10 cellular contexts compared by ENCODE assay signal in the genomic region with DNA sequence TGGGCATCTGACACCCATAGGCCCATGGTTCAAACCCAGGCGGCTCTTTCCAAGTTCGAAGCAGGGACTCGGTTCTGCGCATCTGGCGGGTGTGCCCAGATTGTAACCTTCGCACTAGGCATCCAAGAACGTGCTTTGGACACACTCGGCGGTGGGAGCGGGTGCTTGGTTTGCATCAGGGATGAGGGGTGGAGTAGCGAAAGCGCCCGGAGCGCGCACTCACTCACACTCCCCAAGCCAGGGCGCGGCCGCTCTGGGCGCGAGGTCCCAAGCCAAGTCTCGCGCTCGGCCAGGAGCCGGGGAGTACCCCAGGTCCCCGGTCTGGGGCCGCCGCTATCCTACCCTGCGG. TPM values are rescaled to one million over a fixed set of nuclear protein-coding genes. Genes with fewer than 3 reads are reported as not detected.
DNase-seq lines count a peak whose midpoint lies in the region; ATAC-seq and TF ChIP-seq lines count a peak whose summit lies in the region.
"Had no signal": no experiment of that assay in that cellular context is flagged by ENCODE, and none has a peak within 500 bp of the region (broad histone marks: within the 10 kb centered on the region; RNA-seq: fewer than 3 reads in every experiment).

No MANE protein-coding gene starts in this region.

- ATAC-seq in heart right ventricle (no peak), Right ventricle myocardium superior (ENCODE audit: poor library complexity) (no peak), HG03045 (IDR thresholded peaks at IDR 0.05; ENCODE audit: unreplicated experiment) (no peak)

- peak overlapping the region; percentile 61 for H3K4me2 ChIP-seq in osteoblast (ENCODE audit: insufficient read depth, low read length)

- H2AFZ ChIP-seq in osteoblast (ENCODE audit: low read length), result no peak overlapping the region

- H3K4me1 ChIP-seq in heart right ventricle (peaks cover 4 to 13% (median 9%) of the 10 kb centered on the region in 9 donors), osteoblast (ENCODE audit: insufficient read depth, low read length) (peaks cover 4% of the 10 kb centered on the region), vagina (peaks cover 13% of the 10 kb centered on the region)

- DNase-seq in heart right ventricle, result no peak
- DNase-seq in Right ventricle myocardium superior, result no peak
- DNase-seq in foreskin fibroblast, result no peak
- peak; percentile 53 for DNase-seq in osteoblast (ENCODE audit: insufficient read length, low spot score, missing footprints)
- no peak for DNase-seq in vagina (ENCODE audit: extremely low spot score in 2 of 2)
- DNase-seq in ACHN, result no peak
- no peak for DNase-seq in GM19238 (ENCODE audit: insufficient read length, low spot score)

- no peak for TF ChIP-seq POLR2A in vagina (IDR thresholded peaks at IDR 0.05)

- no peaks in the 10 kb centered on the region for H3K36me3 ChIP-seq in heart right ventricle
- H3K36me3 ChIP-seq in osteoblast (ENCODE audit: insufficient read depth, low read length), result no peaks in the 10 kb centered on the region
- H3K36me3 ChIP-seq in vagina, result no peaks in the 10 kb centered on the region

- intact Hi-C loops in heart right ventricle (cut with DNase I) (no loop called here), Right ventricle myocardium superior (cut with DNase I) (no loop called here), vagina (cut with DNase I) (no loop called here)

- in situ Hi-C loops in ACHN (cut with HindIII; ENCODE audit: low pct_ligation_motif_present, low pct_unique_long_range_greater_than_20kb, low sequenced_read_pairs), result no loop called here

- H3K79me2 ChIP-seq in osteoblast (ENCODE audit: insufficient read depth, low read length), result no peaks in the 10 kb centered on the region

- no peaks in the 10 kb centered on the region for H4K20me1 ChIP-seq in osteoblast (ENCODE audit: insufficient read depth, low read length)

- 3 to 4% methylated on average over 28 of the region's 28 CpGs for WGBS in heart right ventricle, 2 donors

- TF ChIP-seq CTCF in heart right ventricle (IDR thresholded peaks at IDR 0.05), result no peak
- no peak for TF ChIP-seq CTCF in foreskin fibroblast (IDR thresholded peaks at IDR 0.05; ENCODE audit: low read depth, low read length)
- no peak for TF ChIP-seq CTCF in osteoblast (IDR thresholded peaks at IDR 0.05; ENCODE audit: extremely low read depth, low read depth, low read length)
- TF ChIP-seq CTCF in vagina (IDR thresholded peaks at IDR 0.05), result no peak

- H3K4me3 ChIP-seq in heart right ventricle, result peak overlapping the region; percentile 45 to 61 (median 56)
- peak overlapping the region; percentile 40 to 45 for H3K4me3 ChIP-seq in foreskin fibroblast (ENCODE audit: low read depth in 1 of 2, low read length in 2 of 2)
- peak overlapping the region; percentile 56 for H3K4me3 ChIP-seq in osteoblast (ENCODE audit: insufficient read depth, low read length)
- peak overlapping the region; percentile 42 to 47 for H3K4me3 ChIP-seq in vagina
- H3K4me3 ChIP-seq: GM12878 had no signal

- peaks cover 4 to 55% (median 34%) of the 10 kb centered on the region in 7 donors for H3K27me3 ChIP-seq in heart right ventricle
- peaks cover 26% of the 10 kb centered on the region for H3K27me3 ChIP-seq in osteoblast (ENCODE audit: insufficient read depth, low read length)
- H3K27me3 ChIP-seq in vagina, result no peaks in the 10 kb centered on the region

- H3K27ac ChIP-seq in heart right ventricle (no peak overlapping the region), osteoblast (ENCODE audit: low read depth, low read length) (no peak overlapping the region), vagina (no peak overlapping the region)

- H3K9me3 ChIP-seq in heart right ventricle, result peaks cover 0 to 15% (median 0%) of the 10 kb centered on the region in 11 donors
- no peaks in the 10 kb centered on the region for H3K9me3 ChIP-seq in osteoblast (ENCODE audit: low read depth, low read length)
- no peaks in the 10 kb centered on the region for H3K9me3 ChIP-seq in vagina

RNA-seq across cellular contexts. Expression of gene SYT9, which starts 0.2 kb away (rescaled TPM):
- total RNA-seq in heart right ventricle (under 1 TPM in 8 of 10 donors, not detected in 2; 0.07 to 0.66 (median 0.37) TPM), Right ventricle myocardium superior (0.13 TPM), osteoblast (not detected in 2 replicates), vagina (2.9 TPM)
- under 1 TPM in 1 of 2 donors, not detected in 1; 0.01 TPM for polyA plus RNA-seq in heart right ventricle
- total RNA-seq: GM12878; T-helper 2 cell treated with Interferon-gamma antibody and Interleukin-4, amounts not matched to agents 100 ng/mL and 5 ng/mL, for 36 hours had no signal
